Comparison of ENCODE assay signal across 33 cellular contexts in the genomic region with DNA sequence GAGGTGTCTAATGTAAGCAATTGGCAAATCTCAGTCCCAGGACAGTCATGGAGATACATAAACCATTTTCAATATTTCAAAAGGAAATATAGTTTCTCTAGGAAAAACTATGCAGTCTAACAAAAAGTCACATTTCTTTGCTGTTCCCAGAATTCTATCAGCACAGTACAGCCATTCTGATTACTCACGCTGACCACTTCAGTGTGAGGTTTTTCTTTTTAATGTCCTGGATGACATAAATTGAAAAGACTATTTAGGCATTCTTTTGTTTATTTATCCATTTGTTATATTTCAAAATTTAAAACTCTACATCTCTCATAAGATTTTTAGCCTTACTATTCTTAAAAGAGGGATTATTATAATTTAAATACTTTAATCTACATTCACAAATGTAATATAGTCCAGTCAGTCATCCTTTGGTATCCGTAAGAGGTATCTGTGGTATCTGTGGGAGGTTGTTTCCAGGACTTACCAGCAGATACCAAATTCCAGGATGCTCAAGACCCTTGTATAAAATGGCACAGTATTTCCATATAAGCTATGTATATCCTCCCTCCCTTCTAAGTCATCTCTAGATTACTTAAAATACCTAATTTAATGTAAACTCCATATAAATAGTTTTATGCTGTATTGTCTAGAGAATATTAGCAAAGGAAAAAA.
"Had no signal": no experiment of that assay in that cellular context is flagged by ENCODE, and none has a peak within 500 bp of the region (broad histone marks: within the 10 kb centered on the region; RNA-seq: fewer than 3 reads in every experiment).

No MANE protein-coding gene starts in this region.

- H3K27ac Mint-ChIP-seq: activated CD4-positive, alpha-beta memory T cell treated with anti-CD3 and anti-CD28 coated beads, Interleukin-2, amount 10 ng/mL, durations not matched to agents 7 days and 5 days; activated CD8-positive, alpha-beta memory T cell treated with anti-CD3 and anti-CD28 coated beads, Interleukin-2, amount 10 ng/mL, durations not matched to agents 7 days and 5 days; activated naive CD8-positive, alpha-beta T cell treated with anti-CD3 and anti-CD28 coated beads for 36 hours had no signal

- H3K4me1 Mint-ChIP-seq: activated CD4-positive, alpha-beta memory T cell treated with anti-CD3 and anti-CD28 coated beads, Interleukin-2, amount 10 ng/mL, durations not matched to agents 7 days and 5 days; activated CD8-positive, alpha-beta memory T cell treated with anti-CD3 and anti-CD28 coated beads, Interleukin-2, amount 10 ng/mL, durations not matched to agents 7 days and 5 days; activated naive CD8-positive, alpha-beta T cell treated with anti-CD3 and anti-CD28 coated beads for 36 hours; central memory CD8-positive, alpha-beta T cell had no signal

- H3K27me3 Mint-ChIP-seq: activated naive CD8-positive, alpha-beta T cell treated with anti-CD3 and anti-CD28 coated beads for 36 hours had no signal

- H3K9me3 Mint-ChIP-seq: activated CD4-positive, alpha-beta memory T cell treated with anti-CD3 and anti-CD28 coated beads, Interleukin-2, amount 10 ng/mL, durations not matched to agents 7 days and 5 days; activated naive CD8-positive, alpha-beta T cell treated with anti-CD3 and anti-CD28 coated beads for 36 hours; central memory CD8-positive, alpha-beta T cell had no signal

- DNase-seq: activated CD4-positive, alpha-beta memory T cell treated with anti-CD3 and anti-CD28 coated beads, Interleukin-2, amount 10 ng/mL, durations not matched to agents 7 days and 5 days; activated CD4-positive, alpha-beta T cell treated with anti-CD3 and anti-CD28 coated beads for 1 hour; activated CD4-positive, alpha-beta T cell treated with anti-CD3 and anti-CD28 coated beads for 48 hours; activated CD4-positive, CD25-positive, alpha-beta regulatory T cell; activated CD8-positive, alpha-beta memory T cell treated with anti-CD3 and anti-CD28 coated beads for 24 hours; activated CD8-positive, alpha-beta memory T cell treated with anti-CD3 and anti-CD28 coated beads, Interleukin-2, amount 10 ng/mL, durations not matched to agents 7 days and 5 days; activated CD8-positive, alpha-beta memory T cell treated with anti-CD3 and anti-CD28 coated beads, Interleukin-2, amount 50 U/mL, for 48 hours; activated effector memory CD4-positive, alpha-beta T cell treated with Interleukin-2 at 50 U/mL for 16 hours; activated naive CD4-positive, alpha-beta T cell; activated naive CD4-positive, alpha-beta T cell treated with anti-CD3 and anti-CD28 coated beads, Interleukin-2, amount 50 U/mL, for 16 hours; activated naive CD8-positive, alpha-beta T cell treated with anti-CD3 and anti-CD28 coated beads for 36 hours; activated T-cell treated with anti-CD3 and anti-CD28 coated beads, Interleukin-2, amount 50 U/mL, for 48 hours; amygdala; brain microvascular endothelial cell; NCI-H1092 treated with DMSO at 0.1 percent for 48 hours; NCI-H1417; NCI-H146; NCI-H187; NCI-H2029 treated with DMSO at 0.1 percent for 48 hours; NCI-H2107; NCI-H2171; NCI-H446; NCI-H510A treated with DMSO at 0.1 percent for 48 hours; NCI-H526 treated with DMSO at 0.1 percent for 48 hours; NCI-H774; PC-3; Peyer's patch; RPMI8226; SHP77 treated with DMSO at 0.1 percent for 48 hours; SW 1271; T1000; WERI-Rb-1 had no signal

- H3K4me3 Mint-ChIP-seq: activated CD4-positive, alpha-beta memory T cell treated with anti-CD3 and anti-CD28 coated beads, Interleukin-2, amount 10 ng/mL, durations not matched to agents 7 days and 5 days; activated CD8-positive, alpha-beta memory T cell treated with anti-CD3 and anti-CD28 coated beads, Interleukin-2, amount 10 ng/mL, durations not matched to agents 7 days and 5 days; activated naive CD8-positive, alpha-beta T cell treated with anti-CD3 and anti-CD28 coated beads for 36 hours; central memory CD8-positive, alpha-beta T cell had no signal

- ATAC-seq: activated CD8-positive, alpha-beta memory T cell treated with anti-CD3 and anti-CD28 coated beads, Interleukin-2, amount 10 ng/mL, durations not matched to agents 7 days and 5 days; PC-3 had no signal

- H3K36me3 Mint-ChIP-seq: activated CD8-positive, alpha-beta memory T cell treated with anti-CD3 and anti-CD28 coated beads, Interleukin-2, amount 10 ng/mL, durations not matched to agents 7 days and 5 days had no signal
